In the genomic region with DNA sequence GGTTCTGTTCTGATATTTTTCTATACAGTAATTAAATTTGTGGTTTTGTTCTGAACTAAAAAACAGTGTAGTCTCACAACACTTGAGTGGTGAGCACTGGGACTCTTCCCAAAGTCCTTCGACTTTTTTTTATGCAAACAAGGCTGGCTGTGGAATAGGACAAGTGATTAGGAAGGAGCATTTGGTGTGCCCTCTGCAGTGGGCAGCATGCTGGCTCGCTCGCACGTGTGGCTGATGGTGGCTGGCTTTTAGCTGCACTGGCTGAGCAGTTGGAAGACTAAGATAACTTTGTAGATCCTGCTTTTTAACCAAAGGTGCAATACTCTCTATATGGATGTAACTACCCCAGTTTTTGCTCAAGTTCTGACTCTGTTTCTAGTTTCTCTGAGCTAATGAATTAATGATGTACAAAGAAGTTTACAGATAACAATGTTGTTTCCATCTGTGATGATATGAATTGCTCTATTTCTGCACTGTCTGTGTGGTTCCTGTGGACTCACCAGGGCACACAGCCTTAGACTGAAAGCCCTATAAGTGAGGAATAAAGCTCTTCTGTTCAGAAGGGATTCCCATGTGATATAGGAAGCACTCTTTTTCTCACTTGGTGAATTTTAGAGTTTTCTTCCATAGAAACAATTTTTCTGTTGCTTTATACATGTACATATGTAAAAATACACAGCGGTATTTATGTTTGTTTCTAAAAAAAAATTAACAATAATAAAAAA, we compare ENCODE assay signal across 1 cellular context.
TF ChIP-seq lines count a peak whose summit lies in the region.

No MANE protein-coding gene starts in this region.

TF ChIP-seq in IMR-90, 13 proteins besides CTCF, POLR2A, EP300 and RAD21:
- TF ChIP-seq, protein P1, sequence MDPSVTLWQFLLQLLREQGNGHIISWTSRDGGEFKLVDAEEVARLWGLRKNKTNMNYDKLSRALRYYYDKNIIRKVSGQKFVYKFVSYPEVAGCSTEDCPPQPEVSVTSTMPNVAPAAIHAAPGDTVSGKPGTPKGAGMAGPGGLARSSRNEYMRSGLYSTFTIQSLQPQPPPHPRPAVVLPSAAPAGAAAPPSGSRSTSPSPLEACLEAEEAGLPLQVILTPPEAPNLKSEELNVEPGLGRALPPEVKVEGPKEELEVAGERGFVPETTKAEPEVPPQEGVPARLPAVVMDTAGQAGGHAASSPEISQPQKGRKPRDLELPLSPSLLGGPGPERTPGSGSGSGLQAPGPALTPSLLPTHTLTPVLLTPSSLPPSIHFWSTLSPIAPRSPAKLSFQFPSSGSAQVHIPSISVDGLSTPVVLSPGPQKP (IDR thresholded peaks at IDR 0.05; ENCODE audit: borderline replicate concordance, low read depth, low read length) = no peak
- TF ChIP-seq MAFK (IDR thresholded peaks at IDR 0.05; ENCODE audit: low read depth, low read length) (no peak), MXI1 (IDR thresholded peaks at IDR 0.05; ENCODE audit: borderline replicate concordance, low read depth, low read length) (no peak), NFE2L2 (IDR thresholded peaks at IDR 0.05; ENCODE audit: low read depth, low read length) (no peak), BHLHE40 (IDR thresholded peaks at IDR 0.05; ENCODE audit: low read depth, low read length) (no peak), RFX5 (IDR thresholded peaks at IDR 0.05; ENCODE audit: low read depth, low read length) (no peak), CEBPB (IDR thresholded peaks at IDR 0.05; ENCODE audit: low read depth, low read length) (no peak), SMC3 (IDR thresholded peaks at IDR 0.05; ENCODE audit: low read depth, low read length) (no peak)
- TF ChIP-seq, protein P2, sequence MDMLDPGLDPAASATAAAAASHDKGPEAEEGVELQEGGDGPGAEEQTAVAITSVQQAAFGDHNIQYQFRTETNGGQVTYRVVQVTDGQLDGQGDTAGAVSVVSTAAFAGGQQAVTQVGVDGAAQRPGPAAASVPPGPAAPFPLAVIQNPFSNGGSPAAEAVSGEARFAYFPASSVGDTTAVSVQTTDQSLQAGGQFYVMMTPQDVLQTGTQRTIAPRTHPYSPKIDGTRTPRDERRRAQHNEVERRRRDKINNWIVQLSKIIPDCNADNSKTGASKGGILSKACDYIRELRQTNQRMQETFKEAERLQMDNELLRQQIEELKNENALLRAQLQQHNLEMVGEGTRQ (IDR thresholded peaks at IDR 0.05; ENCODE audit: low read depth, low read length) = no peak
